Comparison of ENCODE assay signal across 1 cellular context in the genomic region with DNA sequence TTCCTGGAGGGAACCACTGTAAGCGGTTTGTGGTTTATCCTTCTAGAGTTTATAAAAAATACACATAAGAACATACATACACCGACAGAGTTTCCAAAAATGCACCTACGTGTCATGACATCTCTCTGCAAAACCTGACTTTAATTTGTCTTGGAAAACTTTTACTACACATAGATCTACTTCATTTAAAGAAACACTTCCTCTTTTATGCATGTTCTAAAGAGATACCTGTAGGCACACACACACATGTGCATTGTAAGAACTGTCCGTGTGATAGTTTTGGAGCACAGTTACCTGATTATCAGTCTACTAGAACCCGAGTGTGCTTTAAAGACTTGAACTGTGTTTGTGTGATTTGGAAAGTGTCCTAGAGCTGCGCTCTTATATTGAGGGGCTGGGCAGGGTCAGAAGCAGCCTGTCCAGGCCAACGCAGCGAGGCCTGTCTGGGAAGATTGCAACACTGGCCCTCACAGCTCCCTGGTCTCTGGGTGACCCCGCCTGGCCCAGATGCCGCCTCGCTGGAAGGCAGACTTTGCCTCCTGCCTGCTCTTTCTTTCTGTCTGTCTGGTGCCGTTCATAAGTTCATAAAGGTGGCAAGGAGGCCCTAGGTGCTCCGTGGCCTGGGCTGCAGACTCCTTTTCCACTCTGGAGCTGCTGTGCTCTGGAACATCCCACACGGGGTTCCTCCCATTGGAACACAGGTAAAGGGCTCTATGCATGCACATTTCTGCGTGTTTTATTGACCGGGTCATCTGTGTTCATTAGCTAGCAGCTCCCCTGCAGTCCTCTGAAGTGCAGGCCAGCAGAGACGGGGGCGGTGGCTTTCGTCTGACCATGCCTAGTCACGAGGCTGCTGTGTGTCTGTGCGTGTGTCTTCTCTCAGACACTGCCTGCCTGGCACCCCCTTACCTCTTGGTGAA.
TF ChIP-seq lines count a peak whose summit lies in the region.

No MANE protein-coding gene starts in this region.

TF ChIP-seq in GM23338, 12 proteins besides CTCF, POLR2A, EP300 and RAD21:
- TF ChIP-seq ETS1 (IDR thresholded peaks at IDR 0.05): no peak
- TF ChIP-seq EZH2 (IDR thresholded peaks at IDR 0.05; ENCODE audit: low read depth, unreplicated experiment): no peak
- TF ChIP-seq ZNF331 (CRISPR knock-in tag; IDR thresholded peaks at IDR 0.05; ENCODE audit: low read depth): no peak
- no peak for TF ChIP-seq EZH2phosphoT487 (IDR thresholded peaks at IDR 0.05; ENCODE audit: unreplicated experiment)
- no peak for TF ChIP-seq STAT1 (IDR thresholded peaks at IDR 0.05; ENCODE audit: unreplicated experiment)
- no peak for TF ChIP-seq CREB1 (CRISPR knock-in tag; IDR thresholded peaks at IDR 0.05; ENCODE audit: low read depth)
- TF ChIP-seq ZNF462 (CRISPR knock-in tag; IDR thresholded peaks at IDR 0.05): no peak
- TF ChIP-seq, protein P1, sequence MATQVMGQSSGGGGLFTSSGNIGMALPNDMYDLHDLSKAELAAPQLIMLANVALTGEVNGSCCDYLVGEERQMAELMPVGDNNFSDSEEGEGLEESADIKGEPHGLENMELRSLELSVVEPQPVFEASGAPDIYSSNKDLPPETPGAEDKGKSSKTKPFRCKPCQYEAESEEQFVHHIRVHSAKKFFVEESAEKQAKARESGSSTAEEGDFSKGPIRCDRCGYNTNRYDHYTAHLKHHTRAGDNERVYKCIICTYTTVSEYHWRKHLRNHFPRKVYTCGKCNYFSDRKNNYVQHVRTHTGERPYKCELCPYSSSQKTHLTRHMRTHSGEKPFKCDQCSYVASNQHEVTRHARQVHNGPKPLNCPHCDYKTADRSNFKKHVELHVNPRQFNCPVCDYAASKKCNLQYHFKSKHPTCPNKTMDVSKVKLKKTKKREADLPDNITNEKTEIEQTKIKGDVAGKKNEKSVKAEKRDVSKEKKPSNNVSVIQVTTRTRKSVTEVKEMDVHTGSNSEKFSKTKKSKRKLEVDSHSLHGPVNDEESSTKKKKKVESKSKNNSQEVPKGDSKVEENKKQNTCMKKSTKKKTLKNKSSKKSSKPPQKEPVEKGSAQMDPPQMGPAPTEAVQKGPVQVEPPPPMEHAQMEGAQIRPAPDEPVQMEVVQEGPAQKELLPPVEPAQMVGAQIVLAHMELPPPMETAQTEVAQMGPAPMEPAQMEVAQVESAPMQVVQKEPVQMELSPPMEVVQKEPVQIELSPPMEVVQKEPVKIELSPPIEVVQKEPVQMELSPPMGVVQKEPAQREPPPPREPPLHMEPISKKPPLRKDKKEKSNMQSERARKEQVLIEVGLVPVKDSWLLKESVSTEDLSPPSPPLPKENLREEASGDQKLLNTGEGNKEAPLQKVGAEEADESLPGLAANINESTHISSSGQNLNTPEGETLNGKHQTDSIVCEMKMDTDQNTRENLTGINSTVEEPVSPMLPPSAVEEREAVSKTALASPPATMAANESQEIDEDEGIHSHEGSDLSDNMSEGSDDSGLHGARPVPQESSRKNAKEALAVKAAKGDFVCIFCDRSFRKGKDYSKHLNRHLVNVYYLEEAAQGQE (IDR thresholded peaks at IDR 0.05; ENCODE audit: unreplicated experiment): no peak
- TF ChIP-seq NANOG (IDR thresholded peaks at IDR 0.05; ENCODE audit: borderline replicate concordance): no peak
- TF ChIP-seq POLR2AphosphoS5 (IDR thresholded peaks at IDR 0.05; ENCODE audit: low read depth): no peak
- TF ChIP-seq ZNF114 (CRISPR knock-in tag; IDR thresholded peaks at IDR 0.05): no peak
- TF ChIP-seq JUNB (IDR thresholded peaks at IDR 0.05; ENCODE audit: unreplicated experiment): no peak
TF ChIP-seq in GM23338: peak in this region for 0.
